ENCODE assay signal across 1 cellular context in genomic region chr5:157278319-157279037, GRCh38.
TF ChIP-seq lines count a peak whose summit lies in the region.

No MANE protein-coding gene starts in this region.

TF ChIP-seq in GM12878, 131 proteins besides CTCF, POLR2A, EP300 and RAD21:
- TF ChIP-seq E2F8 (IDR thresholded peaks at IDR 0.05; ENCODE audit: low read depth, partially characterized antibody) (no peak), CHD2 (IDR thresholded peaks at IDR 0.05; ENCODE audit: borderline replicate concordance, low read depth, low read length) (no peak), SPI1 (IDR thresholded peaks at IDR 0.05; ENCODE audit: borderline replicate concordance, insufficient read depth, low read depth, low read length) (no peak), RUNX3 (IDR thresholded peaks at IDR 0.05; ENCODE audit: low read length) (no peak), KAT2A (conservative IDR thresholded peaks at IDR 0.05; ENCODE audit: control insufficient read depth, low read depth, low read length) (no peak), BHLHE40 (IDR thresholded peaks at IDR 0.05; ENCODE audit: borderline replicate concordance in 1 of 2, low read depth in 2 of 2, low read length in 1 of 2) (no peak), RBBP5 (conservative IDR thresholded peaks at IDR 0.05) (no peak), YY1 (IDR thresholded peaks at IDR 0.05; ENCODE audit: low read depth, low read length) (0 out of 2 replicates have a peak, but pooled peaks have one; percentile 15), WRNIP1 (IDR thresholded peaks at IDR 0.05; ENCODE audit: borderline replicate concordance, low read depth, low read length) (no peak), RB1 (IDR thresholded peaks at IDR 0.05; ENCODE audit: borderline replicate concordance) (no peak), ZNF687 (IDR thresholded peaks at IDR 0.05) (peak; percentile 87), ZNF592 (IDR thresholded peaks at IDR 0.05) (peak; percentile 93), TAF1 (IDR thresholded peaks at IDR 0.05; ENCODE audit: borderline replicate concordance, low read depth, low read length) (no peak), STAT3 (IDR thresholded peaks at IDR 0.05; ENCODE audit: low read depth, low read length) (no peak)
